In the genomic region with DNA sequence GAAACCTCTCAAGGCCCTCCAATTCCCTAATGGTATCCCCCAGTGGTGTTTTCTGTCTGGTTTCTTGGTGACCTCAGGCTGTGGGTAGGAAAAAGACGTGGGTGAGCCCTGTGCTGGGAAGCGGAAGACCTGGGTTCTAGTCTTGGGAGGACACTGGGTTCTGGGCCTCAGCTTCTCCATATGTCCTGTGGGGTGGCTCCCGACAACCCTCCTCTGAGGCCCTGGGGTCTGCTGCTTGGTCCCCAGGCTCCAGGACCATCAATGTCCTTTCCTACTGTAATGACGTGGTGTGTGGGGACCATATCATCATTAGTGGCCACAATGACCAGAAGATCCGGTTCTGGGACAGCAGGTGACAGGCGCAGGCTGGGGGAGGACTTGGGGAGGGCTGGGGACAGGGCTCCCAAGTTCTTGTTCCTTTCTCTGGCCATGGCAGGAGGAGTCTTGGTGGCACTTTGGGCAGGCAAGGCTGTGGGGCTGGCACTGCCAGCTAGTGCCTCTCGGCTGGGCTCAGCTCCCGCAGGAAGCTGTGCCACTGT, we compare ENCODE assay signal across 1 cellular context.
A peak's percentile ranks its signal among the peaks of the same experiment; 100 is the strongest.
TF ChIP-seq lines count a peak whose summit lies in the region.

No MANE protein-coding gene starts in this region.

TF ChIP-seq in GM12878, 131 proteins besides CTCF, POLR2A, EP300 and RAD21:
- TF ChIP-seq POLR2AphosphoS5 (IDR thresholded peaks at IDR 0.05; ENCODE audit: low read length) (0 out of 2 replicates have a peak, but pooled peaks have one; percentile 30), HDAC6 (IDR thresholded peaks at IDR 0.05; ENCODE audit: unreplicated experiment) (no peak)
TF ChIP-seq in GM12878: peak in this region for 1.
